Comparison of ENCODE assay signal across 1 cellular context in the genomic region with DNA sequence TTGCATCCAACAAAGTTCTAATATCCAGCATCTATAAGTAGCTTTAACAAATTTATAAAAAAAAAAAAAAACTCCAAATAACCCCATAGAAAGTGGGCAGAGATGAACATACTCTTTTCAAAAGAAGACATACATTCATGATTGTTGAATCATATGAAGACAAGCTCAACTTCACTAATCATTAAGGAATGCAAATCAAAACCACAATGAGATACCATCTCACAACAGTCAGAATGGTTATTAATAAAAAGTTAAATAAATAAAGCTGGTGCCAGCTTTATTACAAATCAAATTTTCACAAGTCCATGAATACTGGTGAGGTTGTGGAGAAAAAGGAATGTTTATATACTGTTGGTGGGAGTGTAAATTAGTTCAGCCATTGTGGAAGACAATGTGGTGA.
TF ChIP-seq lines count a peak whose summit lies in the region.

No MANE protein-coding gene starts in this region.

TF ChIP-seq in HepG2, 621 proteins besides CTCF, POLR2A, EP300 and RAD21 (continued from another document):
- TF ChIP-seq ZBTB25 (CRISPR knock-in tag; IDR thresholded peaks at IDR 0.05) (no peak), PRPF4 (IDR thresholded peaks at IDR 0.05; ENCODE audit: low read depth, low read length, poor library complexity, severe bottlenecking) (no peak), MYNN (CRISPR knock-in tag; IDR thresholded peaks at IDR 0.05; ENCODE audit: low read depth) (no peak), FOXP4 (CRISPR knock-in tag; IDR thresholded peaks at IDR 0.05) (no peak), STAG1 (CRISPR knock-in tag; IDR thresholded peaks at IDR 0.05) (no peak)
